ENCODE assay signal across 21 cellular contexts in genomic region chr5:152092580-152092979, GRCh38.
A peak's percentile ranks its signal among the peaks of the same experiment; 100 is the strongest.
DNase-seq lines count a peak whose midpoint lies in the region; ATAC-seq and TF ChIP-seq lines count a peak whose summit lies in the region.
"Had no signal": no experiment of that assay in that cellular context is flagged by ENCODE, and none has a peak within 500 bp of the region (broad histone marks: within the 10 kb centered on the region; RNA-seq: fewer than 3 reads in every experiment).

No MANE protein-coding gene starts in this region.

- POLR2A ChIA-PET in PC-3 (lab: Charles Lee; ENCODE audit: unreplicated experiment) = interaction anchor here (0.6 kb wide), 1 partner anchor 30 kb away, joined by 4 read pairs; no protein-coding TSS in a partner anchor

- H3K4me2 ChIP-seq in PC-3 (ENCODE audit: low read length) = no peak overlapping the region
- H3K4me2 ChIP-seq: A549, BLaER1, smooth muscle cell had no signal

- CTCF ChIA-PET in activated naive CD4-positive, alpha-beta T cell treated with anti-CD3 and anti-CD28 coated beads for 36 hours (lab: Charles Lee) = interaction anchor here (1.3 kb wide), 1 partner anchor 267 kb away, joined by 6 read pairs; no protein-coding TSS in a partner anchor
- CTCF ChIA-PET in PC-3 (lab: Charles Lee) = no interaction called here

- DNase-seq in activated naive CD4-positive, alpha-beta T cell treated with anti-CD3 and anti-CD28 coated beads for 36 hours = peak; percentile 10
- DNase-seq in activated naive CD4-positive, alpha-beta T cell treated with Interleukin-2 at 50 U/mL for 16 hours = no peak
- DNase-seq in PC-3 (peak; percentile 19), fibroblast of mammary gland (ENCODE audit: low read depth) (peak; percentile 2), cerebellum (ENCODE audit: low spot score) (no peak), hypothalamus (lab: John Stamatoyannopoulos, UW) (no peak)
- no peak for DNase-seq in stimulated activated naive B cell treated with anti-CD40 and anti-IgM and Interleukin-4, amounts not matched to agents 10 μg/mL and 1 μg/mL and 100 μg/mL, for 72 hours
- no peak for DNase-seq in activated T-cell treated with anti-CD3 and anti-CD28 coated beads, Interleukin-2, amount 50 U/mL, for 1 hour
- DNase-seq: activated CD4-positive, alpha-beta T cell treated with anti-CD3 and anti-CD28 coated beads for 48 hours; activated gamma-delta T cell; amygdala; Karpas-422; NCI-H1105 treated with DMSO at 0.1 percent for 48 hours; NCI-H510A had no signal

- H3K27ac Mint-ChIP-seq in activated naive CD4-positive, alpha-beta T cell treated with anti-CD3 and anti-CD28 coated beads for 36 hours = no peak overlapping the region
- no peak overlapping the region for H3K27ac Mint-ChIP-seq in stimulated activated naive B cell treated with anti-CD40 and anti-IgM and Interleukin-4, amounts not matched to agents 10 μg/mL and 1 μg/mL and 100 μg/mL, for 72 hours
- H3K27ac Mint-ChIP-seq: mesothelial cell of epicardium, nephron had no signal

- H3K27me3 ChIP-seq in PC-3 (ENCODE audit: low read length) = peaks cover 29% of the 10 kb centered on the region
- H3K27me3 ChIP-seq: BLaER1, suprapubic skin had no signal

- no peak overlapping the region for H3K4me3 ChIP-seq in PC-3 (ENCODE audit: low read length)
- no peak overlapping the region for H3K4me3 ChIP-seq in fibroblast of mammary gland (ENCODE audit: control insufficient read depth, low read depth, low read length)
- H3K4me3 ChIP-seq: A549, BLaER1, smooth muscle cell, suprapubic skin had no signal

- no peak overlapping the region for H3K9ac ChIP-seq in PC-3 (ENCODE audit: low read length)
- H3K9ac ChIP-seq: BLaER1 had no signal

- no peaks in the 10 kb centered on the region for H3K4me1 ChIP-seq in PC-3 (ENCODE audit: insufficient read depth, low read length)
- H3K4me1 ChIP-seq: A549, BLaER1, suprapubic skin had no signal

- H3K9me3 Mint-ChIP-seq in activated naive CD4-positive, alpha-beta T cell treated with anti-CD3 and anti-CD28 coated beads for 36 hours = no peaks in the 10 kb centered on the region
- peaks cover 0 to 1% of the 10 kb centered on the region in 2 donors for H3K9me3 Mint-ChIP-seq in stimulated activated naive B cell treated with anti-CD40 and anti-IgM and Interleukin-4, amounts not matched to agents 10 μg/mL and 1 μg/mL and 100 μg/mL, for 72 hours
- H3K9me3 Mint-ChIP-seq: mesothelial cell of epicardium, nephron had no signal

- ATAC-seq in PC-3 = no peak; the same call in 1 of the 2 replicates
- peak; percentile 71 to 86 for ATAC-seq in stimulated activated naive B cell treated with anti-CD40 and anti-IgM and Interleukin-4, amounts not matched to agents 10 μg/mL and 1 μg/mL and 100 μg/mL, for 72 hours (replicated peaks)
- ATAC-seq: A549, Right ventricle myocardium inferior had no signal

- H3K9me2 ChIP-seq in PC-3 (replicated peaks; ENCODE audit: low read length) = no peaks in the 10 kb centered on the region

- no peak overlapping the region for H2AFZ ChIP-seq in PC-3 (ENCODE audit: low read length)

- no peaks in the 10 kb centered on the region for H3K27me3 Mint-ChIP-seq in activated naive CD4-positive, alpha-beta T cell treated with anti-CD3 and anti-CD28 coated beads for 36 hours (ENCODE audit: low read depth)
- peaks cover 4 to 12% of the 10 kb centered on the region in 2 donors for H3K27me3 Mint-ChIP-seq in stimulated activated naive B cell treated with anti-CD40 and anti-IgM and Interleukin-4, amounts not matched to agents 10 μg/mL and 1 μg/mL and 100 μg/mL, for 72 hours

- no TSS peak for BruUV-seq in PC-3 (replicated peaks; lab: Mats Ljungman, UMichigan)

- TF ChIP-seq CTCF in PC-3 (conservative IDR thresholded peaks at IDR 0.05; ENCODE audit: low read depth, low read length) (no peak), fibroblast of mammary gland (conservative IDR thresholded peaks at IDR 0.05; ENCODE audit: control insufficient read depth, insufficient read depth, low read depth, low read length) (no peak)

- H3K9me3 ChIP-seq in PC-3 (ENCODE audit: low read length) = no peaks in the 10 kb centered on the region
- H3K9me3 ChIP-seq: A549, BLaER1, suprapubic skin had no signal

- H3K36me3 Mint-ChIP-seq in activated naive CD4-positive, alpha-beta T cell treated with anti-CD3 and anti-CD28 coated beads for 36 hours (ENCODE audit: low read depth) = no peaks in the 10 kb centered on the region
- no peaks in the 10 kb centered on the region for H3K36me3 Mint-ChIP-seq in stimulated activated naive B cell treated with anti-CD40 and anti-IgM and Interleukin-4, amounts not matched to agents 10 μg/mL and 1 μg/mL and 100 μg/mL, for 72 hours
- H3K36me3 Mint-ChIP-seq: mesothelial cell of epicardium had no signal

- no peak overlapping the region for H3K27ac ChIP-seq in PC-3 (ENCODE audit: low read length)
- H3K27ac ChIP-seq: A549, BLaER1, suprapubic skin had no signal

- peaks cover 8% of the 10 kb centered on the region for H3K4me1 Mint-ChIP-seq in activated naive CD4-positive, alpha-beta T cell treated with anti-CD3 and anti-CD28 coated beads for 36 hours (ENCODE audit: low read depth)
- H3K4me1 Mint-ChIP-seq in stimulated activated naive B cell treated with anti-CD40 and anti-IgM and Interleukin-4, amounts not matched to agents 10 μg/mL and 1 μg/mL and 100 μg/mL, for 72 hours = no peaks in the 10 kb centered on the region

- no peaks in the 10 kb centered on the region for H3K79me2 ChIP-seq in PC-3 (ENCODE audit: low read length)

- intact Hi-C loops in activated naive CD4-positive, alpha-beta T cell treated with anti-CD3 and anti-CD28 coated beads for 36 hours (cut with micrococcal nuclease) = no loop called here
- intact Hi-C loops in PC-3 (cut with micrococcal nuclease) = no loop called here

- no peak overlapping the region for H3K4me3 Mint-ChIP-seq in activated naive CD4-positive, alpha-beta T cell treated with anti-CD3 and anti-CD28 coated beads for 36 hours
- no peak overlapping the region for H3K4me3 Mint-ChIP-seq in stimulated activated naive B cell treated with anti-CD40 and anti-IgM and Interleukin-4, amounts not matched to agents 10 μg/mL and 1 μg/mL and 100 μg/mL, for 72 hours
- H3K4me3 Mint-ChIP-seq: mesothelial cell of epicardium, nephron had no signal

- no peaks in the 10 kb centered on the region for H3K36me3 ChIP-seq in PC-3 (ENCODE audit: low read depth, low read length)
- H3K36me3 ChIP-seq: BLaER1, suprapubic skin had no signal

- no peaks in the 10 kb centered on the region for H3F3A ChIP-seq in PC-3 (ENCODE audit: low read length, unreplicated experiment)

- H4K20me1 ChIP-seq in PC-3 (ENCODE audit: low read length) = no peaks in the 10 kb centered on the region
- H4K20me1 ChIP-seq: BLaER1 had no signal

Comparison
In these comparisons a context has a peak if more than half of its experiments do, and no peak if none do; other contexts are left out.
1. DNase-seq: peak in activated naive CD4-positive, alpha-beta T cell treated with anti-CD3 and anti-CD28 coated beads for 36 hours (single experiment), PC-3 (single experiment) and fibroblast of mammary gland (single experiment); none in activated naive CD4-positive, alpha-beta T cell treated with Interleukin-2 at 50 U/mL for 16 hours (single experiment), stimulated activated naive B cell treated with anti-CD40 and anti-IgM and Interleukin-4, amounts not matched to agents 10 μg/mL and 1 μg/mL and 100 μg/mL, for 72 hours (single experiment), cerebellum (single experiment), activated T-cell treated with anti-CD3 and anti-CD28 coated beads, Interleukin-2, amount 50 U/mL, for 1 hour (single experiment) and hypothalamus (0 of 51).